13 cellular contexts compared by ENCODE assay signal in genomic region chr6:21769973-21770372, GRCh38.
DNase-seq lines count a peak whose midpoint lies in the region; ATAC-seq and TF ChIP-seq lines count a peak whose summit lies in the region.
"Had no signal": no experiment of that assay in that cellular context is flagged by ENCODE, and none has a peak within 500 bp of the region (broad histone marks: within the 10 kb centered on the region; RNA-seq: fewer than 3 reads in every experiment).

No MANE protein-coding gene starts in this region.

- H3K9ac ChIP-seq in HUES64 (ENCODE audit: low read depth, low read length) (no peak overlapping the region), iPS-20b (ENCODE audit: low read depth, low read length) (peak overlapping the region; percentile 14; the same call in 1 of the 2 replicates), skeletal muscle tissue (ENCODE audit: low read depth in 1 of 3, low read length in 3 of 3) (no peak overlapping the region)

- DNase-seq in ascending aorta (ENCODE audit: low spot score in 2 of 2) (no peak), SKM-1 (lab: John Stamatoyannopoulos, UW; ENCODE audit: unreplicated experiment) (no peak), NCI-H2029 (lab: John Stamatoyannopoulos, UW) (no peak)
- DNase-seq in stimulated activated naive CD4-positive, alpha-beta T cell treated with Interleukin-2 at 50 U/mL for 16 hours (lab: John Stamatoyannopoulos, UW): no peak
- DNase-seq: activated CD4-positive, alpha-beta T cell treated with anti-CD3 and anti-CD28 coated beads, Interleukin-2, amount 50 U/mL, for 4 hours; cortex of kidney; MM.1S had no signal

- H3K27ac ChIP-seq in HUES64 (ENCODE audit: low read depth, low read length): peak overlapping the region; percentile 87
- H3K27ac ChIP-seq in ascending aorta: peak overlapping the region; percentile 50 to 62
- H3K27ac ChIP-seq in iPS-20b (ENCODE audit: low read length): no peak overlapping the region
- H3K27ac ChIP-seq in skeletal muscle tissue (ENCODE audit: low read depth, low read length): peak overlapping the region; percentile 29

- intact Hi-C loops in ascending aorta (cut with DNase I): no loop called here

- H3K4me3 ChIP-seq in HUES64 (ENCODE audit: low read length): no peak overlapping the region
- H3K4me3 ChIP-seq in ascending aorta: no peak overlapping the region
- H3K4me3 ChIP-seq in iPS-20b (ENCODE audit: low read length): no peak overlapping the region
- no peak overlapping the region for H3K4me3 ChIP-seq in skeletal muscle tissue (ENCODE audit: low read length in 3 of 3)
- H3K4me3 ChIP-seq: prostate gland, tibial nerve had no signal

- ATAC-seq in GM19452 (IDR thresholded peaks at IDR 0.05; ENCODE audit: unreplicated experiment): no peak

- H3K9me3 ChIP-seq in HUES64 (ENCODE audit: insufficient read depth, low read depth, low read length) (no peaks in the 10 kb centered on the region), ascending aorta (no peaks in the 10 kb centered on the region), iPS-20b (ENCODE audit: insufficient read depth, low read depth, low read length) (no peaks in the 10 kb centered on the region), skeletal muscle tissue (ENCODE audit: control insufficient read depth in 3 of 3, low read length in 3 of 3) (no peaks in the 10 kb centered on the region)
- H3K9me3 ChIP-seq: prostate gland, tibial nerve had no signal

- H3K36me3 ChIP-seq in HUES64 (ENCODE audit: insufficient read depth, low read length): no peaks in the 10 kb centered on the region
- H3K36me3 ChIP-seq in ascending aorta: no peaks in the 10 kb centered on the region
- peaks cover 9% of the 10 kb centered on the region for H3K36me3 ChIP-seq in iPS-20b (ENCODE audit: insufficient read depth, low read depth, low read length)
- no peaks in the 10 kb centered on the region for H3K36me3 ChIP-seq in skeletal muscle tissue (ENCODE audit: control insufficient read depth in 3 of 3, insufficient read depth in 3 of 3, low read length in 3 of 3)
- H3K36me3 ChIP-seq: prostate gland, tibial nerve had no signal

- no peaks in the 10 kb centered on the region for H3K27me3 ChIP-seq in HUES64 (ENCODE audit: insufficient read depth, low read length)
- H3K27me3 ChIP-seq in ascending aorta: no peaks in the 10 kb centered on the region
- H3K27me3 ChIP-seq in iPS-20b (ENCODE audit: insufficient read depth, low read length): no peaks in the 10 kb centered on the region
- no peaks in the 10 kb centered on the region for H3K27me3 ChIP-seq in skeletal muscle tissue (ENCODE audit: control insufficient read depth in 3 of 3, insufficient read depth in 3 of 3, low read length in 3 of 3)
- H3K27me3 ChIP-seq: tibial nerve had no signal

- TF ChIP-seq CTCF in ascending aorta (IDR thresholded peaks at IDR 0.05): no peak

- H3K4me1 ChIP-seq in HUES64 (ENCODE audit: insufficient read depth, low read length): peaks cover 65% of the 10 kb centered on the region
- H3K4me1 ChIP-seq in ascending aorta: peaks cover 2 to 30% of the 10 kb centered on the region in 2 donors
- peaks cover 55% of the 10 kb centered on the region for H3K4me1 ChIP-seq in iPS-20b (ENCODE audit: insufficient read depth, low read length)
- peaks cover 0 to 4% (median 0%) of the 10 kb centered on the region in 3 donors for H3K4me1 ChIP-seq in skeletal muscle tissue (ENCODE audit: control insufficient read depth in 3 of 3, insufficient read depth in 3 of 3, low read length in 3 of 3)
- H3K4me1 ChIP-seq: prostate gland had no signal
